17 cellular contexts compared by ENCODE assay signal in genomic region chr1:201283836-201284553, GRCh38. TPM values are rescaled to one million over a fixed set of nuclear protein-coding genes. Genes with fewer than 3 reads are reported as not detected.
A peak's percentile ranks its signal among the peaks of the same experiment; 100 is the strongest.
DNase-seq lines count a peak whose midpoint lies in the region; ATAC-seq and TF ChIP-seq lines count a peak whose summit lies in the region.
"Had no signal": no experiment of that assay in that cellular context is flagged by ENCODE, and none has a peak within 500 bp of the region (broad histone marks: within the 10 kb centered on the region; RNA-seq: fewer than 3 reads in every experiment).

No MANE protein-coding gene starts in this region.

- H3K36me3 Mint-ChIP-seq in T-helper 17 cell (ENCODE audit: low read depth) (peaks cover 3% of the 10 kb centered on the region), glutamatergic neuron (ENCODE audit: unreplicated experiment) (no peaks in the 10 kb centered on the region)
- H3K36me3 Mint-ChIP-seq: activated CD4-positive, alpha-beta memory T cell treated with anti-CD3 and anti-CD28 coated beads for 36 hours had no signal

- no peak for TF ChIP-seq EP300 in sigmoid colon (IDR thresholded peaks at IDR 0.05)

- TF ChIP-seq CTCF in 22Rv1 (IDR thresholded peaks at IDR 0.05) = no peak
- no peak for TF ChIP-seq CTCF in hepatocyte (IDR thresholded peaks at IDR 0.05; ENCODE audit: poor library complexity)
- no peak for TF ChIP-seq CTCF in sigmoid colon (IDR thresholded peaks at IDR 0.05)
- no peak for TF ChIP-seq CTCF in glutamatergic neuron (IDR thresholded peaks at IDR 0.05; ENCODE audit: partially characterized antibody, unreplicated experiment)

- WGBS in hepatocyte (ENCODE audit: low lambda C conversion rate, missing lambda C conversion rate) = 92% methylated on average over 50 of the region's 53 CpGs
- WGBS in sigmoid colon, 2 donors = 45 to 67% methylated on average over 53 of the region's 53 CpGs

- peaks cover 6% of the 10 kb centered on the region for H3K4me1 ChIP-seq in hepatocyte (ENCODE audit: insufficient read depth)
- peaks cover 0 to 12% (median 10%) of the 10 kb centered on the region in 4 donors for H3K4me1 ChIP-seq in sigmoid colon
- H3K4me1 ChIP-seq: Caco-2 had no signal

- H3K36me3 ChIP-seq in hepatocyte (replicated peaks; ENCODE audit: insufficient read depth, low read depth) = no peaks in the 10 kb centered on the region
- no peaks in the 10 kb centered on the region for H3K36me3 ChIP-seq in sigmoid colon
- H3K36me3 ChIP-seq: stomach had no signal

- no peaks in the 10 kb centered on the region for H3K79me2 ChIP-seq in hepatocyte

- intact Hi-C loops in sigmoid colon (cut with DNase I) = no loop called here

- DNase-seq in T-helper 17 cell (no peak), hepatocyte (ENCODE audit: low spot score) (no peak), sigmoid colon (peak; percentile 54), glutamatergic neuron (no peak), superior temporal gyrus (ENCODE audit: extremely low spot score) (no peak), CD1c-positive myeloid dendritic cell (ENCODE audit: extremely low spot score) (no peak), hepatic stellate cell (ENCODE audit: low spot score) (no peak)
- DNase-seq: NCI-H1694, OCI-M1 had no signal

- peak overlapping the region; percentile 15 for H3K4me3 Mint-ChIP-seq in T-helper 17 cell
- H3K4me3 Mint-ChIP-seq in glutamatergic neuron (ENCODE audit: unreplicated experiment) = no peak overlapping the region
- H3K4me3 Mint-ChIP-seq: activated CD4-positive, alpha-beta memory T cell treated with anti-CD3 and anti-CD28 coated beads for 36 hours; activated T-helper 1 cell treated with anti-CD3 and anti-CD28 coated beads, Interleukin-12 subunit alpha, Interleukin-12 subunit beta, Interleukin-2, Interleukin-4 antibody, amounts not matched to agents 30 ng/mL and 10 ng/mL and 1 ng/mL, durations not matched to agents 14 hours and 24 hours and 36 hours had no signal

- H3K9me3 ChIP-seq in T-helper 17 cell (ENCODE audit: control insufficient read depth, low read length, poor library complexity, severe bottlenecking) (no peaks in the 10 kb centered on the region), hepatocyte (ENCODE audit: low read depth) (no peaks in the 10 kb centered on the region), sigmoid colon (no peaks in the 10 kb centered on the region)
- H3K9me3 ChIP-seq: Caco-2, stomach had no signal

- H3K27me3 Mint-ChIP-seq in T-helper 17 cell (peaks cover 87% of the 10 kb centered on the region), glutamatergic neuron (ENCODE audit: unreplicated experiment) (peaks cover 8% of the 10 kb centered on the region)

- H2AFZ ChIP-seq in hepatocyte = no peak overlapping the region

- H3K9me2 ChIP-seq in hepatocyte (replicated peaks; ENCODE audit: insufficient read depth) = no peaks in the 10 kb centered on the region

- no peaks in the 10 kb centered on the region for H4K20me1 ChIP-seq in hepatocyte (ENCODE audit: insufficient read depth, poor library complexity, severe bottlenecking)

- H3K4me3 ChIP-seq in hepatocyte (no peak overlapping the region), sigmoid colon (no peak overlapping the region)

- TF ChIP-seq POLR2A in sigmoid colon (IDR thresholded peaks at IDR 0.05) = no peak

- ATAC-seq in T-helper 17 cell = no peak
- ATAC-seq: SK-N-SH treated with all-trans-retinoic acid at 6 μM for 48 hours had no signal

- H3K4me2 ChIP-seq in hepatocyte = peak overlapping the region; percentile 78

- H3K27me3 ChIP-seq in hepatocyte (peaks cover 4% of the 10 kb centered on the region), sigmoid colon (peaks cover 8 to 55% (median 21%) of the 10 kb centered on the region in 3 donors)

- peaks cover 6% of the 10 kb centered on the region for H3K9me3 Mint-ChIP-seq in glutamatergic neuron (ENCODE audit: unreplicated experiment)
- H3K9me3 Mint-ChIP-seq: activated CD4-positive, alpha-beta memory T cell treated with anti-CD3 and anti-CD28 coated beads for 36 hours; activated T-helper 1 cell treated with anti-CD3 and anti-CD28 coated beads, Interleukin-12 subunit alpha, Interleukin-12 subunit beta, Interleukin-2, Interleukin-4 antibody, amounts not matched to agents 30 ng/mL and 10 ng/mL and 1 ng/mL, durations not matched to agents 14 hours and 24 hours and 36 hours; nephron progenitor cell had no signal

- H3K27ac Mint-ChIP-seq in T-helper 17 cell = no peak overlapping the region
- H3K27ac Mint-ChIP-seq in glutamatergic neuron (ENCODE audit: unreplicated experiment) = no peak overlapping the region
- H3K27ac Mint-ChIP-seq: activated CD4-positive, alpha-beta memory T cell treated with anti-CD3 and anti-CD28 coated beads for 36 hours; activated T-helper 1 cell treated with anti-CD3 and anti-CD28 coated beads, Interleukin-12 subunit alpha, Interleukin-12 subunit beta, Interleukin-2, Interleukin-4 antibody, amounts not matched to agents 30 ng/mL and 10 ng/mL and 1 ng/mL, durations not matched to agents 14 hours and 24 hours and 36 hours; nephron progenitor cell had no signal

- H3K4me1 Mint-ChIP-seq in T-helper 17 cell (peaks cover 7% of the 10 kb centered on the region), glutamatergic neuron (ENCODE audit: low read depth, unreplicated experiment) (peaks cover 2% of the 10 kb centered on the region)

- H3K27ac ChIP-seq in 22Rv1 = peak overlapping the region; percentile 49; the same call in 1 of the 2 replicates
- H3K27ac ChIP-seq in hepatocyte = no peak overlapping the region
- no peak overlapping the region for H3K27ac ChIP-seq in sigmoid colon
- H3K27ac ChIP-seq: stomach had no signal

RNA-seq across cellular contexts. Expression of gene PKP1, which starts 0.7 kb away (rescaled TPM):
- total RNA-seq in T-helper 17 cell (not detected), hepatocyte (0.20 and 0.33 TPM in 2 replicates), sigmoid colon (under 1 TPM in 2 of 4 donors, not detected in 2; under 0.01 to 0.16 TPM), glutamatergic neuron (ENCODE audit: unreplicated experiment) (not detected)
- polyA plus RNA-seq in hepatocyte (0.04 and 0.11 TPM in 2 replicates), sigmoid colon (under 1 TPM; under 0.01 to 0.60 (median 0.48) TPM)
- total RNA-seq: activated CD4-positive, alpha-beta memory T cell treated with anti-CD3 and anti-CD28 coated beads for 36 hours; activated T-helper 1 cell treated with anti-CD3 and anti-CD28 coated beads, Interleukin-12 subunit alpha, Interleukin-12 subunit beta, Interleukin-2, Interleukin-4 antibody, amounts not matched to agents 30 ng/mL and 10 ng/mL and 1 ng/mL, durations not matched to agents 14 hours and 24 hours and 36 hours; Caco-2; lung microvascular endothelial cell had no signal
